In genomic region chr6:35406666-35407065, GRCh38 we compare ENCODE assay signal across 1 cellular context.
TF ChIP-seq lines count a peak whose summit lies in the region.

No MANE protein-coding gene starts in this region.

TF ChIP-seq in H1, 55 proteins besides CTCF, POLR2A, EP300 and RAD21:
- TF ChIP-seq CEBPB (IDR thresholded peaks at IDR 0.05; ENCODE audit: low read depth, low read length), result no peak
- no peak for TF ChIP-seq GTF2F1 (IDR thresholded peaks at IDR 0.05; ENCODE audit: borderline replicate concordance, low read depth, low read length)
- TF ChIP-seq JUN (IDR thresholded peaks at IDR 0.05; ENCODE audit: low read depth, low read length), result no peak
- TF ChIP-seq BACH1 (IDR thresholded peaks at IDR 0.05; ENCODE audit: low read length), result no peak
- TF ChIP-seq YY1 (IDR thresholded peaks at IDR 0.05; ENCODE audit: low read depth, low read length), result no peak
- TF ChIP-seq, protein P1, sequence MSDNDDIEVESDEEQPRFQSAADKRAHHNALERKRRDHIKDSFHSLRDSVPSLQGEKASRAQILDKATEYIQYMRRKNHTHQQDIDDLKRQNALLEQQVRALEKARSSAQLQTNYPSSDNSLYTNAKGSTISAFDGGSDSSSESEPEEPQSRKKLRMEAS (IDR thresholded peaks at IDR 0.05), result no peak
- no peak for TF ChIP-seq SIX5 (IDR thresholded peaks at IDR 0.05; ENCODE audit: low read depth, low read length)
- TF ChIP-seq POU5F1 (IDR thresholded peaks at IDR 0.05; ENCODE audit: low read depth, low read length), result no peak
- no peak for TF ChIP-seq CHD2 (IDR thresholded peaks at IDR 0.05; ENCODE audit: low read length)
